Comparison of ENCODE assay signal across 8 cellular contexts in the genomic region with DNA sequence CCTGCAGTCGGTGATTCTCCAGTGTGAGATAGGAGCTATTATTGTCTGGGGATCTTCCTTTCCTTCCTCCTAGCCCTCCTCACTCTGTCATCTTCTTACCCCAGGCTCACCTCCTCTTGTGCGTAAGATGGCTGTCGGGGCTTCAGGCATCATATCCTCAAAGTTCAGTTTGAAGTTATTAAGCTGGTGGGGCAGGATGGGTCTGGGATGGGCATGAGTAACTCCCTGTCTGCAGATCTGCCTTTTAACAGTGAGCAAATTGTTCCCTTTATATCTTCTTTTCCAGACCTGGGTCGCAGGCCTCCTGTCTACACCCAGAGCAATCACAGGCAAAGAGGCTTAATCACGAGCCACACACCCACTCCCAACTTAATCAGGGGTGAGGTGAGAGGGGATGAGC. TPM values are rescaled to one million over a fixed set of nuclear protein-coding genes. Genes with fewer than 3 reads are reported as not detected.
DNase-seq lines count a peak whose midpoint lies in the region; ATAC-seq and TF ChIP-seq lines count a peak whose summit lies in the region.

No MANE protein-coding gene starts in this region.

- TF ChIP-seq CTCF in cardiac muscle cell (IDR thresholded peaks at IDR 0.05; ENCODE audit: low read depth, low read length), result no peak
- TF ChIP-seq CTCF in kidney epithelial cell (IDR thresholded peaks at IDR 0.05; ENCODE audit: insufficient read depth, low read length, poor library complexity, severe bottlenecking), result no peak
- TF ChIP-seq CTCF in type B pancreatic cell (conservative IDR thresholded peaks at IDR 0.05), result no peak

- H3K4me3 ChIP-seq in cardiac muscle cell (peak overlapping the region; percentile 54), kidney epithelial cell (ENCODE audit: low read depth, low read length) (peak overlapping the region; percentile 54)

- peaks cover 27% of the 10 kb centered on the region for H3K36me3 Mint-ChIP-seq in activated T-helper 17 cell treated with anti-CD3 and anti-CD28 coated beads, Interleukin-2, amount 50 U/mL, for 72 hours (ENCODE audit: low read depth)
- H3K36me3 Mint-ChIP-seq in type B pancreatic cell, result peaks cover 7% of the 10 kb centered on the region

- ATAC-seq in Right ventricle myocardium inferior (no peak), GM21381 (IDR thresholded peaks at IDR 0.05; ENCODE audit: unreplicated experiment) (no peak)
- no peak for ATAC-seq in activated T-helper 17 cell treated with anti-CD3 and anti-CD28 coated beads, Interleukin-2, amount 50 U/mL, for 72 hours (replicated peaks)

- H3K4me1 ChIP-seq in cardiac muscle cell (ENCODE audit: low read depth), result no peaks in the 10 kb centered on the region

- peaks cover 18% of the 10 kb centered on the region for H3K4me1 Mint-ChIP-seq in activated T-helper 17 cell treated with anti-CD3 and anti-CD28 coated beads, Interleukin-2, amount 50 U/mL, for 72 hours
- H3K4me1 Mint-ChIP-seq in type B pancreatic cell (ENCODE audit: unreplicated experiment), result peaks cover 12% of the 10 kb centered on the region

- H3K27me3 Mint-ChIP-seq in activated T-helper 17 cell treated with anti-CD3 and anti-CD28 coated beads, Interleukin-2, amount 50 U/mL, for 72 hours, result no peaks in the 10 kb centered on the region
- H3K27me3 Mint-ChIP-seq in type B pancreatic cell, result no peaks in the 10 kb centered on the region

- no peaks in the 10 kb centered on the region for H3K9me3 ChIP-seq in cardiac muscle cell (ENCODE audit: low read depth)

- H3K27me3 ChIP-seq in cardiac muscle cell (no peaks in the 10 kb centered on the region), kidney epithelial cell (ENCODE audit: control insufficient read depth, insufficient read depth, low read length) (no peaks in the 10 kb centered on the region)

- H3K36me3 ChIP-seq in cardiac muscle cell (no peaks in the 10 kb centered on the region), kidney epithelial cell (ENCODE audit: control insufficient read depth, insufficient read depth, low read length) (no peaks in the 10 kb centered on the region)

- H3K4me3 Mint-ChIP-seq in activated T-helper 17 cell treated with anti-CD3 and anti-CD28 coated beads, Interleukin-2, amount 50 U/mL, for 72 hours, result peak overlapping the region; percentile 91
- peak overlapping the region; percentile 89 for H3K4me3 Mint-ChIP-seq in type B pancreatic cell

- DNase-seq in cardiac muscle cell (ENCODE audit: low read depth in 1 of 2, low spot score in 1 of 2) (no peak), Right ventricle myocardium inferior (ENCODE audit: missing footprints) (no peak), kidney epithelial cell (ENCODE audit: low read depth) (no peak), type B pancreatic cell (ENCODE audit: extremely low spot score, unreplicated experiment) (no peak), NK-92 (lab: John Stamatoyannopoulos, UW; ENCODE audit: unreplicated experiment) (no peak)
- DNase-seq in activated CD4-positive, CD25-positive, alpha-beta regulatory T cell treated with anti-CD3 and anti-CD28 coated beads, Interleukin-2, amount 50 U/mL, for 72 hours, result no peak

- H3K27ac Mint-ChIP-seq in activated T-helper 17 cell treated with anti-CD3 and anti-CD28 coated beads, Interleukin-2, amount 50 U/mL, for 72 hours, result peak overlapping the region; percentile 97
- H3K27ac Mint-ChIP-seq in type B pancreatic cell, result peak overlapping the region; percentile 95

- intact Hi-C loops in Right ventricle myocardium inferior (cut with DNase I), result no loop called here

- no peaks in the 10 kb centered on the region for H3K9me3 Mint-ChIP-seq in activated T-helper 17 cell treated with anti-CD3 and anti-CD28 coated beads, Interleukin-2, amount 50 U/mL, for 72 hours
- peaks cover 5% of the 10 kb centered on the region for H3K9me3 Mint-ChIP-seq in type B pancreatic cell

- H3K27ac ChIP-seq in cardiac muscle cell, result no peak overlapping the region

RNA-seq across cellular contexts. Expression of a gene that starts 0.9 kb away (rescaled TPM):
- 22.3 and 46.2 TPM in 2 replicates for total RNA-seq in cardiac muscle cell
- 20.2 and 31.7 TPM in 2 replicates for polyA plus RNA-seq in cardiac muscle cell
- total RNA-seq in Right ventricle myocardium inferior, result 19.4 TPM
- total RNA-seq in activated T-helper 17 cell treated with anti-CD3 and anti-CD28 coated beads, Interleukin-2, amount 50 U/mL, for 72 hours, result 10 to 100 TPM; 25.5 to 36.0 TPM
- total RNA-seq in kidney epithelial cell, result 21.6 and 23.8 TPM in 2 replicates
- 21.8 and 28.0 TPM in 2 replicates for total RNA-seq in type B pancreatic cell (ENCODE audit: low replicate concordance)
